Comparison of ENCODE assay signal across 1 cellular context in the genomic region with DNA sequence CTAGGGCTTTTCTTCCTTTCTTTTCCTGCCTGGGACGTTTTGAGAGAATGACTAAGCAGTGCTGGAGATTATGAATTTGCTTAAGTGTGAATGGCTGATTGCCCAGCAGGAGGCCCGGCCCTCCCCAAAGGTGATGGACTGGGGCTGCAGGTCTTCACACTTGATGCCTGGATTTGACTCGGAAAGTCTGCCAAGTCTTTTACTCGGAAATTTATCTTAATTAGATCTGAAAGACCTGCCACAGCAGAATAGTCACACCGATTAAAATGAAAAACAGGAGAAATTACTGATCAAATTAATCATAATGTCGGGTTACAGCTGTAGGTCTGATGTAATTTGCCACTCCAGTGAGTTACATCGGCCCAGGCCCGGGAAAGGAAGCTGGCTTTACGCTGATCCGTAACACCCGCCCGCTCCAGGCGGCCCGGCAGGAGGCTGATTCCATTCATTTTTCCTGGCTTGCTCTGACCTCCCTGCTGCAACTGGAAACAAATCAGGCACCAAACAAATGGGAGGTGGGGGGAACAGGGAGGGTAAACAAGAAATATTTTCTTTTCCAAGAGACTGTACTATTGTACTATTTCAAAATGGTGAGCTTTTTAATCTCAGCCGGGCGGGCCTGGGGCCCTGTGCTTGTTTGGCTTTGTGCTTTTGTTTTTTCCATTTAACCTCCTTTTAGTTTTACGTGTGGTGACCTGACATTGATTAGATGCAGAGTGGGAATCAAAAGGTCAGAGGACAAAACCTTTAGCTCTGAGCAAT.
TF ChIP-seq lines count a peak whose summit lies in the region.

No MANE protein-coding gene starts in this region.

TF ChIP-seq in H1, 55 proteins besides CTCF, POLR2A, EP300 and RAD21 (continued from another document):
- TF ChIP-seq, protein P1, sequence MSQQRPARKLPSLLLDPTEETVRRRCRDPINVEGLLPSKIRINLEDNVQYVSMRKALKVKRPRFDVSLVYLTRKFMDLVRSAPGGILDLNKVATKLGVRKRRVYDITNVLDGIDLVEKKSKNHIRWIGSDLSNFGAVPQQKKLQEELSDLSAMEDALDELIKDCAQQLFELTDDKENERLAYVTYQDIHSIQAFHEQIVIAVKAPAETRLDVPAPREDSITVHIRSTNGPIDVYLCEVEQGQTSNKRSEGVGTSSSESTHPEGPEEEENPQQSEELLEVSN (IDR thresholded peaks at IDR 0.05), result peak; percentile 25; the same call in 1 of the 2 replicates
- TF ChIP-seq ASH2L (IDR thresholded peaks at IDR 0.05; ENCODE audit: low read length), result peak; percentile 74
